Comparison of ENCODE assay signal across 10 cellular contexts in the genomic region with DNA sequence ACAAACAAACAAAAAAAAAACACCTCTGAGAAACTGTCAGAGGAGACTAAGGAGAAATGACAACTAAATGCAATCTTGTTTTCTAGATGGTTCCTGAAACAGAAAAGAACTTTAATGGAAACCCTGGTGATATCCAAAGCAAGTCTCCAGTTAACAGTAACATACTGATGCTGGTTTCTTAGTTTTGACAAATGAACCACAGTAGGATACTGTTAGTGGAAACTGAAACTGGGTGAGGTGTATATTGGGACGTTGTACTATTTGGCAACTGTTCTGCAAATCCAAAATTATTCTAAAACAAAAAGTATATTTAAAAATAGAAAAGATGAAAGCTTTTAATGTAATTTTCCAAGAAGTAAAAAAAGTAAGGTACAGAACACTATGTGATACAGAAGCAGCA. TPM values are rescaled to one million over a fixed set of nuclear protein-coding genes. Genes with fewer than 3 reads are reported as not detected.
DNase-seq lines count a peak whose midpoint lies in the region; ATAC-seq and TF ChIP-seq lines count a peak whose summit lies in the region.
"Had no signal": no experiment of that assay in that cellular context is flagged by ENCODE, and none has a peak within 500 bp of the region (broad histone marks: within the 10 kb centered on the region; RNA-seq: fewer than 3 reads in every experiment).

No MANE protein-coding gene starts in this region.

- peak overlapping the region; percentile 29; the same call in 1 of the 2 replicates for H3K4me2 ChIP-seq in OCI-LY7 (ENCODE audit: low read length)

- H3K27ac Mint-ChIP-seq in activated naive CD4-positive, alpha-beta T cell treated with anti-CD3 and anti-CD28 coated beads, Interleukin-2, amount 50 U/mL, for 24 hours: peak overlapping the region; percentile 63

- H3K9me3 Mint-ChIP-seq in activated naive CD4-positive, alpha-beta T cell treated with anti-CD3 and anti-CD28 coated beads, Interleukin-2, amount 50 U/mL, for 24 hours: peaks cover 4% of the 10 kb centered on the region

- 1 to 2% methylated on average over 1 of the region's 1 CpG for WGBS in aorta, 2 donors
- WGBS in heart left ventricle, 4 donors: 21 to 36% (median 29%) methylated on average over 1 of the region's 1 CpG

- H3K79me2 ChIP-seq in OCI-LY7 (ENCODE audit: insufficient read depth, low read depth, low read length): no peaks in the 10 kb centered on the region

- H3K27ac ChIP-seq in OCI-LY7 (ENCODE audit: low read depth, low read length, poor library complexity, severe bottlenecking) (no peak overlapping the region), aorta (ENCODE audit: low read depth in 1 of 2, low read length in 2 of 2) (no peak overlapping the region), heart left ventricle (no peak overlapping the region)

- H3K4me1 Mint-ChIP-seq in activated naive CD4-positive, alpha-beta T cell treated with anti-CD3 and anti-CD28 coated beads, Interleukin-2, amount 50 U/mL, for 24 hours: peaks cover 43% of the 10 kb centered on the region
- H3K4me1 Mint-ChIP-seq: central memory CD8-positive, alpha-beta T cell had no signal

- no peaks in the 10 kb centered on the region for H4K20me1 ChIP-seq in OCI-LY7 (ENCODE audit: insufficient read depth, low read length)

- no peaks in the 10 kb centered on the region for H3K9me2 ChIP-seq in OCI-LY7 (ENCODE audit: insufficient read depth, low read length)

- CTCF ChIA-PET in OCI-LY7 (lab: Charles Lee; ENCODE audit: unreplicated experiment): no interaction called here

- H3K36me3 ChIP-seq in OCI-LY7 (ENCODE audit: insufficient read depth, low read length) (no peaks in the 10 kb centered on the region), aorta (ENCODE audit: control insufficient read depth in 1 of 2, insufficient read depth in 2 of 2, low read length in 1 of 2) (no peaks in the 10 kb centered on the region), heart left ventricle (no peaks in the 10 kb centered on the region)

- ATAC-seq in HG02885 (IDR thresholded peaks at IDR 0.05; ENCODE audit: poor library complexity, unreplicated experiment) (peak; percentile 68), aorta (ENCODE audit: low FRiP score) (no peak), heart left ventricle (no peak)
- ATAC-seq: HepG2 had no signal

- TF ChIP-seq CTCF in OCI-LY7 (conservative IDR thresholded peaks at IDR 0.05; ENCODE audit: low read length): no peak
- TF ChIP-seq CTCF in heart left ventricle (IDR thresholded peaks at IDR 0.05): no peak

- no peak overlapping the region for H2AFZ ChIP-seq in OCI-LY7 (ENCODE audit: low read length)

- no TSS peak for BruUV-seq in OCI-LY7 (replicated peaks; lab: Mats Ljungman, UMichigan)

- peak overlapping the region; percentile 56 for H3K4me3 Mint-ChIP-seq in activated naive CD4-positive, alpha-beta T cell treated with anti-CD3 and anti-CD28 coated beads, Interleukin-2, amount 50 U/mL, for 24 hours
- H3K4me3 Mint-ChIP-seq: central memory CD8-positive, alpha-beta T cell had no signal

- no peaks in the 10 kb centered on the region for H3K27me3 ChIP-seq in aorta (ENCODE audit: control insufficient read depth in 1 of 2, insufficient read depth in 2 of 2, low read length in 1 of 2)
- H3K27me3 ChIP-seq in heart left ventricle: no peaks in the 10 kb centered on the region

- H3K27me3 Mint-ChIP-seq in activated naive CD4-positive, alpha-beta T cell treated with anti-CD3 and anti-CD28 coated beads, Interleukin-2, amount 50 U/mL, for 24 hours: peaks cover 2% of the 10 kb centered on the region
- H3K27me3 Mint-ChIP-seq: central memory CD8-positive, alpha-beta T cell had no signal

- POLR2A ChIA-PET in OCI-LY7 (lab: Charles Lee): interaction anchor here (0.8 to 1.2 kb wide), 2 partner anchors 10 to 1703 kb away, joined by 3 read pairs; no protein-coding TSS in a partner anchor

- H3K36me3 Mint-ChIP-seq in activated naive CD4-positive, alpha-beta T cell treated with anti-CD3 and anti-CD28 coated beads, Interleukin-2, amount 50 U/mL, for 24 hours: no peaks in the 10 kb centered on the region

- intact Hi-C loops in OCI-LY7 (cut with micrococcal nuclease; ENCODE audit: unreplicated experiment): no loop called here
- intact Hi-C loops in aorta (cut with DNase I): no loop called here
- intact Hi-C loops in heart left ventricle (cut with DNase I): no loop called here

- H3K4me1 ChIP-seq in OCI-LY7 (ENCODE audit: insufficient read depth, low read length, poor library complexity, severe bottlenecking) (peaks cover 36% of the 10 kb centered on the region), aorta (ENCODE audit: control insufficient read depth in 1 of 2, insufficient read depth in 2 of 2, low read length in 2 of 2) (peaks cover 2 to 7% of the 10 kb centered on the region in 2 donors), heart left ventricle (peaks cover 0 to 41% (median 0%) of the 10 kb centered on the region in 12 donors)

- H3K9me3 ChIP-seq in OCI-LY7 (ENCODE audit: low read length) (no peaks in the 10 kb centered on the region; the same call in 1 of the 2 replicates), aorta (ENCODE audit: control insufficient read depth, low read length) (no peaks in the 10 kb centered on the region), heart left ventricle (peaks cover 0 to 16% (median 4%) of the 10 kb centered on the region in 12 donors)

- H3K4me3 ChIP-seq in OCI-LY7 (ENCODE audit: low read depth, low read length, poor library complexity, severe bottlenecking): no peak overlapping the region
- H3K4me3 ChIP-seq in aorta (ENCODE audit: low read length in 2 of 2): no peak overlapping the region
- no peak overlapping the region for H3K4me3 ChIP-seq in heart left ventricle

- no peak for DNase-seq in activated naive CD4-positive, alpha-beta T cell (lab: John Stamatoyannopoulos, UW)
- no peak for DNase-seq in OCI-LY7 (ENCODE audit: low spot score)
- no peak for DNase-seq in aorta
- no peak for DNase-seq in Kasumi-1 (lab: John Stamatoyannopoulos, UW)
- DNase-seq in central memory CD4-positive, alpha-beta T cell: no peak
- no peak for DNase-seq in heart left ventricle

- no peak for TF ChIP-seq POLR2A in heart left ventricle (IDR thresholded peaks at IDR 0.05)

RNA-seq across cellular contexts. Expression of gene SESTD1, which starts 11.4 kb away (rescaled TPM):
- 3.2 and 3.6 TPM in 2 replicates for total RNA-seq in OCI-LY7 (2014; rRNA removed; shearing (Covaris generic))
- total RNA-seq in OCI-LY7 (2022) (14.6 and 21.4 TPM in 2 replicates), aorta (100 to 1,000 TPM; 157 to 159 TPM), heart left ventricle (10 to 100 TPM; 14.4 to 48.7 (median 32.6) TPM)
- polyA plus RNA-seq in aorta (10 to 100 TPM; 39.2 to 51.6 TPM), heart left ventricle (1 to 10 TPM; 2.9 to 9.2 TPM)
